18 cellular contexts compared by ENCODE assay signal in the genomic region with DNA sequence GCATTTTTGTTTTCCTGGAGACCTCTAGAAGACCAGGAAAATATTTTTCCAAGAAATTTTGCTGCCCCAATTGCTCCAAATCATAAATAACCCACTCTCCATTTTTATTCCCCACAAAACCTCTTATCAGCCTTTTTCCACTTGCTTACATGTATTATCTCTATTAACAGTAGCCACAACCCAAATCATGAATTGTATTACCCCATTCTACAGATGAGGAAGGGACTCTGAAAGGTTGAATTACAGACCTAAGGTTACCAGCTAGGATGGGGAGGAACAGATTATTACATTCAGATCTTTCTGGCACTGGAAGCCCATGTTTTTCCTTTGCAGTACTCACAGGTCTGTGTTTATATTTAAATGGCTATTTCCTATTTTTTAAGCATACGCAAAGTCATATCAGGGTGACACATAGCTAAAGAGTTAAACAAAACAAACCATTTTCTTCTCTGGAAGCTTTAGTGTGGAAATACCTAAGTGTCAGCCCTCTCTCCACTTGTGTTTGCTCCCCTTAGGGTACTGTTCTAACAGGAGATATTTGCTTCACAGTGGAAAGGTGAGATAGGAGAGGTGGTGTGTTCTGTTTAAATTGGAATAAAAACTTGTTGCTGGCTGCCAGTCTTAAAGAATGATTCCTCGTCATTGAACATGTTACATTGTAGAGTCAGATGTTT. TPM values are rescaled to one million over a fixed set of nuclear protein-coding genes. Genes with fewer than 3 reads are reported as not detected.
DNase-seq lines count a peak whose midpoint lies in the region; ATAC-seq, FAIRE-seq and TF ChIP-seq lines count a peak whose summit lies in the region.
"Had no signal": no experiment of that assay in that cellular context is flagged by ENCODE, and none has a peak within 500 bp of the region (broad histone marks: within the 10 kb centered on the region; RNA-seq: fewer than 3 reads in every experiment).

No MANE protein-coding gene starts in this region.

- no peaks in the 10 kb centered on the region for H3F3A ChIP-seq in smooth muscle cell (ENCODE audit: low read depth)
- 0 out of 2 replicates have a peak, but pooled peaks cover 1% of the 10 kb centered on the region for H3F3A ChIP-seq in GM23248 (ENCODE audit: insufficient read depth)

- H3K27ac ChIP-seq in HL-60 (replicated peaks) (peak overlapping the region; percentile 75), astrocyte (ENCODE audit: low read depth, low read length) (no peak overlapping the region), liver (ENCODE audit: low read depth in 1 of 2, low read length in 2 of 2) (peak overlapping the region; percentile 11 to 37), smooth muscle cell (ENCODE audit: low read depth) (peak overlapping the region; percentile 34), GM23248 (no peak overlapping the region)

- H3K4me3 ChIP-seq in HL-60 (replicated peaks; ENCODE audit: insufficient read depth, low read length) (no peak overlapping the region), astrocyte (ENCODE audit: insufficient read depth, low read depth, low read length) (no peak overlapping the region), liver (ENCODE audit: low read depth in 1 of 3, low read length in 3 of 3) (no peak overlapping the region), smooth muscle cell (no peak overlapping the region), GM23248 (no peak overlapping the region)

- no peaks in the 10 kb centered on the region for H3K27me3 ChIP-seq in HL-60 (ENCODE audit: insufficient read depth, poor library complexity, severe bottlenecking)
- no peaks in the 10 kb centered on the region for H3K27me3 ChIP-seq in astrocyte (ENCODE audit: insufficient read depth, low read length)
- H3K27me3 ChIP-seq in liver (ENCODE audit: control insufficient read depth in 4 of 4, insufficient read depth in 4 of 4, low read length in 3 of 4) = no peaks in the 10 kb centered on the region
- H3K27me3 ChIP-seq in smooth muscle cell (ENCODE audit: low read depth) = no peaks in the 10 kb centered on the region
- H3K27me3 ChIP-seq in GM23248 (replicated peaks; ENCODE audit: insufficient read depth) = no peaks in the 10 kb centered on the region

- no peaks in the 10 kb centered on the region for H3K27me3 Mint-ChIP-seq in astrocyte (ENCODE audit: low read depth, unreplicated experiment)
- H3K27me3 Mint-ChIP-seq: activated naive CD4-positive, alpha-beta T cell treated with anti-CD3 and anti-CD28 coated beads, Interleukin-2, amount 10 ng/mL, durations not matched to agents 7 days and 5 days had no signal

- no peak for ATAC-seq in HG03342 (IDR thresholded peaks at IDR 0.05; ENCODE audit: unreplicated experiment)

- 57% methylated on average over 2 of the region's 2 CpGs for WGBS in liver
- 68% methylated on average over 2 of the region's 2 CpGs for WGBS in smooth muscle cell (ENCODE audit: low lambda C conversion rate)
- WGBS in GM23248 (ENCODE audit: low coverage in 1 of 2, low lambda C conversion rate in 2 of 2, missing lambda C conversion rate in 2 of 2), 2 experiments = 77 to 90% methylated on average over 2 of the region's 2 CpGs

- H3K36me3 ChIP-seq in astrocyte (ENCODE audit: insufficient read depth, low read length) (no peaks in the 10 kb centered on the region), liver (ENCODE audit: control insufficient read depth in 4 of 4, insufficient read depth in 3 of 4, low read depth in 1 of 4, low read length in 3 of 4) (no peaks in the 10 kb centered on the region), smooth muscle cell (ENCODE audit: low read depth) (no peaks in the 10 kb centered on the region), GM23248 (ENCODE audit: low read depth) (no peaks in the 10 kb centered on the region)

- no peak for DNase-seq in HL-60 (ENCODE audit: low read depth in 1 of 2, low spot score in 1 of 2)
- no peak for DNase-seq in astrocyte (ENCODE audit: low read depth)
- DNase-seq in smooth muscle cell (lab: John Stamatoyannopoulos, UW; ENCODE audit: unreplicated experiment) = no peak
- no peak for DNase-seq in central memory CD4-positive, alpha-beta T cell
- no peak for DNase-seq in AG08395 (ENCODE audit: low spot score)
- no peak for DNase-seq in GM23248
- DNase-seq: activated CD4-positive, alpha-beta T cell treated with anti-CD3 and anti-CD28 coated beads for 1 hour; activated CD8-positive, alpha-beta memory T cell treated with anti-CD3 and anti-CD28 coated beads, Interleukin-2, amount 50 U/mL, for 48 hours; activated naive CD4-positive, alpha-beta T cell treated with anti-CD3 and anti-CD28 coated beads, Interleukin-2, amount 10 ng/mL, durations not matched to agents 7 days and 5 days; immature natural killer cell; NCI-H2107; right cardiac atrium; stimulated activated CD4-positive, alpha-beta T cell treated with anti-CD3 and anti-CD28 coated beads, Interleukin-4, amount 100 ng/mL, for 4 hours had no signal

- peaks cover 4% of the 10 kb centered on the region for H3K36me3 Mint-ChIP-seq in astrocyte (ENCODE audit: low read depth, unreplicated experiment)
- H3K36me3 Mint-ChIP-seq: activated naive CD4-positive, alpha-beta T cell treated with anti-CD3 and anti-CD28 coated beads, Interleukin-2, amount 10 ng/mL, durations not matched to agents 7 days and 5 days; immature natural killer cell had no signal

- no peak overlapping the region for H3K9ac ChIP-seq in astrocyte (ENCODE audit: low read length)
- H3K9ac ChIP-seq in liver (ENCODE audit: low read depth in 1 of 2, low read length in 2 of 2) = no peak overlapping the region
- H3K9ac ChIP-seq in smooth muscle cell (ENCODE audit: low read depth) = no peak overlapping the region
- no peak overlapping the region for H3K9ac ChIP-seq in GM23248

- peaks cover 20% of the 10 kb centered on the region for H4K20me1 ChIP-seq in astrocyte (ENCODE audit: insufficient read depth, low read length)
- H4K20me1 ChIP-seq in smooth muscle cell (ENCODE audit: low read depth) = peaks cover 98% of the 10 kb centered on the region
- H4K20me1 ChIP-seq in GM23248 (ENCODE audit: insufficient read depth) = no peaks in the 10 kb centered on the region

- peak overlapping the region; percentile 21 for H3K4me2 ChIP-seq in astrocyte (ENCODE audit: low read length)
- peak overlapping the region; percentile 9 for H3K4me2 ChIP-seq in smooth muscle cell
- H3K4me2 ChIP-seq in GM23248 (ENCODE audit: unreplicated experiment) = no peak overlapping the region

- in situ Hi-C loops in GM23248 (cut with MboI) = no loop called here

- H3K4me1 ChIP-seq in astrocyte (ENCODE audit: insufficient read depth, low read length) (peaks cover 6% of the 10 kb centered on the region), liver (ENCODE audit: control insufficient read depth in 4 of 4, insufficient read depth in 4 of 4, low read length in 3 of 4) (peaks cover 0 to 10% (median 4%) of the 10 kb centered on the region in 4 donors), smooth muscle cell (ENCODE audit: low read depth) (peaks cover 7% of the 10 kb centered on the region), GM23248 (ENCODE audit: insufficient read depth) (peaks cover 37% of the 10 kb centered on the region)

- H3K9me3 ChIP-seq in astrocyte (ENCODE audit: insufficient read depth, low read depth, low read length) = no peaks in the 10 kb centered on the region
- no peaks in the 10 kb centered on the region for H3K9me3 ChIP-seq in liver (ENCODE audit: control insufficient read depth in 4 of 4, low read length in 3 of 4)
- no peaks in the 10 kb centered on the region for H3K9me3 ChIP-seq in smooth muscle cell (replicated peaks; ENCODE audit: low read depth)
- no peaks in the 10 kb centered on the region for H3K9me3 ChIP-seq in GM23248 (ENCODE audit: low read depth)

- no peak for TF ChIP-seq CTCF in HL-60 (IDR thresholded peaks at IDR 0.05; ENCODE audit: insufficient read depth, low read length)
- no peak for TF ChIP-seq CTCF in astrocyte (IDR thresholded peaks at IDR 0.05; ENCODE audit: insufficient read depth, low read depth, low read length)
- TF ChIP-seq CTCF in liver (IDR thresholded peaks at IDR 0.05; ENCODE audit: low read depth, low read length, missing input control) = no peak
- TF ChIP-seq CTCF in smooth muscle cell (IDR thresholded peaks at IDR 0.05; ENCODE audit: borderline replicate concordance, insufficient read depth, poor library complexity, severe bottlenecking) = no peak

- peaks cover 2% of the 10 kb centered on the region for H3K9me3 Mint-ChIP-seq in astrocyte (ENCODE audit: unreplicated experiment)
- H3K9me3 Mint-ChIP-seq: activated naive CD4-positive, alpha-beta T cell treated with anti-CD3 and anti-CD28 coated beads, Interleukin-2, amount 10 ng/mL, durations not matched to agents 7 days and 5 days; immature natural killer cell; T-helper 1 cell treated with Interleukin-12 subunit alpha and Interleukin-12 subunit beta and Interleukin-4 antibody, amounts not matched to agents 30 μg/mL and 1 μg/mL, for 36 hours had no signal

- H3K4me3 Mint-ChIP-seq in astrocyte (ENCODE audit: unreplicated experiment) = no peak overlapping the region
- H3K4me3 Mint-ChIP-seq: activated naive CD4-positive, alpha-beta T cell treated with anti-CD3 and anti-CD28 coated beads, Interleukin-2, amount 10 ng/mL, durations not matched to agents 7 days and 5 days; T-helper 1 cell treated with Interleukin-12 subunit alpha and Interleukin-12 subunit beta and Interleukin-4 antibody, amounts not matched to agents 30 μg/mL and 1 μg/mL, for 36 hours had no signal

- no peak for FAIRE-seq in astrocyte (lab: Jason Lieb, UNC)
- FAIRE-seq: bronchial epithelial cell, HTR-8/SVneo had no signal

- no peak overlapping the region for H3K27ac Mint-ChIP-seq in astrocyte (ENCODE audit: unreplicated experiment)
- H3K27ac Mint-ChIP-seq: activated naive CD4-positive, alpha-beta T cell treated with anti-CD3 and anti-CD28 coated beads, Interleukin-2, amount 10 ng/mL, durations not matched to agents 7 days and 5 days; T-helper 1 cell treated with Interleukin-12 subunit alpha and Interleukin-12 subunit beta and Interleukin-4 antibody, amounts not matched to agents 30 μg/mL and 1 μg/mL, for 36 hours had no signal

- no peaks in the 10 kb centered on the region for H3K9me2 ChIP-seq in GM23248 (ENCODE audit: insufficient read depth)

- H3K79me2 ChIP-seq in astrocyte (ENCODE audit: insufficient read depth, low read length) (peaks cover 51% of the 10 kb centered on the region), smooth muscle cell (ENCODE audit: low read depth) (peaks cover 92% of the 10 kb centered on the region), GM23248 (ENCODE audit: insufficient read depth) (peaks cover 92% of the 10 kb centered on the region)

- no peak for TF ChIP-seq RAD21 in liver (IDR thresholded peaks at IDR 0.05)

- no peak overlapping the region for H2AFZ ChIP-seq in astrocyte (ENCODE audit: low read depth, low read length)
- no peak overlapping the region for H2AFZ ChIP-seq in smooth muscle cell (ENCODE audit: low read depth)
- H2AFZ ChIP-seq in GM23248 = no peak overlapping the region

- H3K4me1 Mint-ChIP-seq in astrocyte (ENCODE audit: low read depth, unreplicated experiment) = peaks cover 13% of the 10 kb centered on the region

TF ChIP-seq in liver, 16 proteins besides CTCF, POLR2A, EP300 and RAD21 (continues in another document):
- no peak for TF ChIP-seq GABPA (IDR thresholded peaks at IDR 0.05 in 1 of 2, conservative IDR thresholded peaks at IDR 0.05 in 1 of 2)

RNA-seq across cellular contexts. Expression of a gene that starts 18.7 kb away (rescaled TPM):
- total RNA-seq in astrocyte (32.7 and 44.7 TPM in 2 replicates), liver (10 to 100 TPM; 15.1 to 23.8 TPM), smooth muscle cell (80.4 and 104 TPM in 2 replicates)
- polyA plus RNA-seq in liver (10 to 100 TPM in 1 of 2 donors, 1 to 10 TPM in 1; 4.0 to 14.9 TPM), smooth muscle cell (62.7 and 76.0 TPM in 2 replicates), GM23248 (2016; fragmentation: Nextera tagmentation; extraction: Ambion mirVana) (39.4 and 40.4 TPM in 2 replicates)
- 39.0 and 41.9 TPM in 2 replicates for total RNA-seq in GM23248 (2014; rRNA removed; shearing (Covaris generic))

Comparison
In these comparisons a context has a peak if more than half of its experiments do, and no peak if none do; other contexts are left out.
1. H3K27ac ChIP-seq: peak in HL-60 (single experiment), liver (2 of 2) and smooth muscle cell (single experiment); none in astrocyte (single experiment) and GM23248 (single experiment).